Comparison of ENCODE assay signal across 11 cellular contexts in genomic region chr1:11339346-11340247, GRCh38.
A peak's percentile ranks its signal among the peaks of the same experiment; 100 is the strongest.
DNase-seq lines count a peak whose midpoint lies in the region; ATAC-seq and TF ChIP-seq lines count a peak whose summit lies in the region.
"Had no signal": no experiment of that assay in that cellular context is flagged by ENCODE, and none has a peak within 500 bp of the region (broad histone marks: within the 10 kb centered on the region; RNA-seq: fewer than 3 reads in every experiment).

No MANE protein-coding gene starts in this region.

- DNase-seq in DMS53 (lab: John Stamatoyannopoulos, UW) = peak; percentile 81
- peak; percentile 13 for DNase-seq in NCI-H146 treated with DMSO at 0.1 percent for 48 hours (lab: John Stamatoyannopoulos, UW; ENCODE audit: unreplicated experiment)
- peak; percentile 74 for DNase-seq in SW480 (ENCODE audit: low spot score)
- DNase-seq in nephron progenitor cell = peak; percentile 67
- DNase-seq in CD14-positive monocyte (ENCODE audit: low spot score) = no peak
- DNase-seq in dorsolateral prefrontal cortex = no peak
- DNase-seq in NCI-H1930 (lab: John Stamatoyannopoulos, UW) = no peak
- DNase-seq: amygdala, mammary epithelial cell had no signal

- H3K9me3 Mint-ChIP-seq in nephron progenitor cell (no peaks in the 10 kb centered on the region), CD14-positive monocyte (peaks cover 0 to 3% (median 0%) of the 10 kb centered on the region in 7 donors)
- H3K9me3 Mint-ChIP-seq: stimulated activated naive CD8-positive, alpha-beta T cell treated with anti-CD3 and anti-CD28 coated beads, Interleukin-15, Interleukin-2, amounts not matched to agents 100 ng/mL and 50 ng/mL, for 24 hours had no signal

- TF ChIP-seq CTCF in nephron progenitor cell (IDR thresholded peaks at IDR 0.05) = no peak
- no peak for TF ChIP-seq CTCF in CD14-positive monocyte (IDR thresholded peaks at IDR 0.05)
- no peak for TF ChIP-seq CTCF in dorsolateral prefrontal cortex (IDR thresholded peaks at IDR 0.05 in 54 of 56, conservative IDR thresholded peaks at IDR 0.05 in 2 of 56; ENCODE audit: low read depth in 1 of 56, partially characterized antibody in 56 of 56)

- intact Hi-C loops in CD14-positive monocyte (cut with micrococcal nuclease) = loop anchor here in 1 of 2 donors (5.0 kb wide), 1 partner anchor 303 kb away; no protein-coding TSS in a partner anchor
- intact Hi-C loops in dorsolateral prefrontal cortex (cut with DNase I) = loop anchor here in 1 of 2 donors (5.0 kb wide), 1 partner anchor 303 kb away; no protein-coding TSS in a partner anchor

- H3K4me1 Mint-ChIP-seq in nephron progenitor cell (peaks cover 79% of the 10 kb centered on the region), CD14-positive monocyte (peaks cover 4% of the 10 kb centered on the region)

- H3K36me3 Mint-ChIP-seq in nephron progenitor cell (ENCODE audit: low read depth) (no peaks in the 10 kb centered on the region), CD14-positive monocyte (no peaks in the 10 kb centered on the region)

- H3K27me3 Mint-ChIP-seq in nephron progenitor cell (ENCODE audit: low read depth, poor library complexity) (peaks cover 3% of the 10 kb centered on the region), CD14-positive monocyte (ENCODE audit: low read depth in 3 of 3) (peaks cover 18 to 45% (median 23%) of the 10 kb centered on the region in 3 donors)

- no peaks in the 10 kb centered on the region for H3K27me3 ChIP-seq in dorsolateral prefrontal cortex

- no peak overlapping the region for H3K27ac ChIP-seq in dorsolateral prefrontal cortex

- H3K4me3 Mint-ChIP-seq in nephron progenitor cell (peak overlapping the region; percentile 77), CD14-positive monocyte (peak overlapping the region in 1 of 2 donors; percentile 62)
- H3K4me3 Mint-ChIP-seq: stimulated activated naive CD8-positive, alpha-beta T cell treated with anti-CD3 and anti-CD28 coated beads, Interleukin-15, Interleukin-2, amounts not matched to agents 100 ng/mL and 50 ng/mL, for 24 hours had no signal

- H3K27ac Mint-ChIP-seq in nephron progenitor cell = peak overlapping the region; percentile 92
- H3K27ac Mint-ChIP-seq in CD14-positive monocyte = no peak overlapping the region
- H3K27ac Mint-ChIP-seq: stimulated activated naive CD8-positive, alpha-beta T cell treated with anti-CD3 and anti-CD28 coated beads, Interleukin-15, Interleukin-2, amounts not matched to agents 100 ng/mL and 50 ng/mL, for 24 hours had no signal

- peak overlapping the region in 6 of 59 donors; percentile 5 to 40 (median 15) for H3K4me3 ChIP-seq in dorsolateral prefrontal cortex

- ATAC-seq in GM21786 (IDR thresholded peaks at IDR 0.05; ENCODE audit: unreplicated experiment) = no peak

Comparison
In these comparisons a context has a peak if more than half of its experiments do, and no peak if none do; other contexts are left out.
1. DNase-seq: peak in DMS53 (single experiment), NCI-H146 treated with DMSO at 0.1 percent for 48 hours (single experiment), SW480 (single experiment) and nephron progenitor cell (single experiment); none in CD14-positive monocyte (single experiment), dorsolateral prefrontal cortex (0 of 10) and NCI-H1930 (0 of 2).